ENCODE assay signal across 1 cellular context in genomic region chr6:127266892-127267741, GRCh38.
TF ChIP-seq lines count a peak whose summit lies in the region.

No MANE protein-coding gene starts in this region.

TF ChIP-seq in HepG2, 621 proteins besides CTCF, POLR2A, EP300 and RAD21 (continued from another document and continues in another):
- TF ChIP-seq SRSF1 (optimal IDR thresholded peaks at IDR 0.05; ENCODE audit: low read depth, low read length) (no peak), REPIN1 (CRISPR knock-in tag; IDR thresholded peaks at IDR 0.05; ENCODE audit: borderline replicate concordance, low read depth) (0 out of 2 replicates have a peak, but pooled peaks have one; percentile 16), ONECUT2 (CRISPR knock-in tag; IDR thresholded peaks at IDR 0.05) (peak; percentile 33; the same call in 1 of the 2 replicates), ESRRA (CRISPR knock-in tag; IDR thresholded peaks at IDR 0.05; ENCODE audit: low read depth) (peak; percentile 37; the same call in 1 of the 2 replicates), PBX2 (CRISPR knock-in tag; IDR thresholded peaks at IDR 0.05) (no peak), ZNF720 (CRISPR knock-in tag; IDR thresholded peaks at IDR 0.05) (no peak), SMAD1 (CRISPR knock-in tag; IDR thresholded peaks at IDR 0.05; ENCODE audit: borderline replicate concordance, low read depth) (no peak), YEATS2 (CRISPR knock-in tag; IDR thresholded peaks at IDR 0.05; ENCODE audit: borderline replicate concordance) (peak; percentile 79), ELK4 (CRISPR knock-in tag; IDR thresholded peaks at IDR 0.05; ENCODE audit: borderline replicate concordance) (0 out of 2 replicates have a peak, but pooled peaks have one; percentile 78), KDM2A (CRISPR knock-in tag; IDR thresholded peaks at IDR 0.05; ENCODE audit: borderline replicate concordance, low read depth) (peak; percentile 90), NAIF1 (CRISPR knock-in tag; IDR thresholded peaks at IDR 0.05; ENCODE audit: borderline replicate concordance) (no peak; the same call in none of the 2 replicates), HNF1B (CRISPR knock-in tag; IDR thresholded peaks at IDR 0.05) (peak; percentile 78), TSC22D2 (CRISPR knock-in tag; IDR thresholded peaks at IDR 0.05; ENCODE audit: borderline replicate concordance) (peak; percentile 23; the same call in 1 of the 2 replicates), KLF15 (CRISPR knock-in tag; IDR thresholded peaks at IDR 0.05; ENCODE audit: borderline replicate concordance) (0 out of 2 replicates have a peak, but pooled peaks have one; percentile 65), ARNT2 (CRISPR knock-in tag; IDR thresholded peaks at IDR 0.05; ENCODE audit: low read depth) (peak; percentile 92), ZNF224 (CRISPR knock-in tag; IDR thresholded peaks at IDR 0.05) (0 out of 2 replicates have a peak, but pooled peaks have one; percentile 37), EZH2 (conservative IDR thresholded peaks at IDR 0.05; ENCODE audit: low read depth, low read length) (no peak), DR1 (CRISPR knock-in tag; IDR thresholded peaks at IDR 0.05) (peak; percentile 38; the same call in 1 of the 2 replicates), GATAD1 (CRISPR knock-in tag; IDR thresholded peaks at IDR 0.05) (peak; percentile 77; the same call in 1 of the 2 replicates), CHCHD3 (CRISPR knock-in tag; IDR thresholded peaks at IDR 0.05) (no peak), ZNF775 (CRISPR knock-in tag; IDR thresholded peaks at IDR 0.05; ENCODE audit: borderline replicate concordance) (0 out of 2 replicates have a peak, but pooled peaks have one; percentile 14), ZNF512 (CRISPR knock-in tag; IDR thresholded peaks at IDR 0.05) (no peak), BCL6 (CRISPR knock-in tag; IDR thresholded peaks at IDR 0.05) (peak; percentile 20; the same call in 1 of the 2 replicates), POGK (CRISPR knock-in tag; conservative IDR thresholded peaks at IDR 0.05) (peak; percentile 70; the same call in 1 of the 2 replicates), FOXP4 (CRISPR knock-in tag; IDR thresholded peaks at IDR 0.05) (no peak; the same call in 1 of the 2 replicates), ZSCAN29 (CRISPR knock-in tag; conservative IDR thresholded peaks at IDR 0.05) (peak; percentile 38; the same call in 1 of the 2 replicates), ATF1 (CRISPR knock-in tag; IDR thresholded peaks at IDR 0.05) (no peak), ZNF101 (CRISPR knock-in tag; IDR thresholded peaks at IDR 0.05; ENCODE audit: borderline replicate concordance, low read depth) (0 out of 2 replicates have a peak, but pooled peaks have one; percentile 26), LCORL (IDR thresholded peaks at IDR 0.05) (no peak), LCORL (CRISPR knock-in tag; IDR thresholded peaks at IDR 0.05) (peak; percentile 71; the same call in 1 of the 2 replicates), ZFP36 (IDR thresholded peaks at IDR 0.05; ENCODE audit: borderline replicate concordance, low read depth, low read length, partially characterized antibody) (no peak), HOXA9 (CRISPR knock-in tag; IDR thresholded peaks at IDR 0.05; ENCODE audit: borderline replicate concordance) (no peak; the same call in 1 of the 2 replicates)
- TF ChIP-seq, protein P1, sequence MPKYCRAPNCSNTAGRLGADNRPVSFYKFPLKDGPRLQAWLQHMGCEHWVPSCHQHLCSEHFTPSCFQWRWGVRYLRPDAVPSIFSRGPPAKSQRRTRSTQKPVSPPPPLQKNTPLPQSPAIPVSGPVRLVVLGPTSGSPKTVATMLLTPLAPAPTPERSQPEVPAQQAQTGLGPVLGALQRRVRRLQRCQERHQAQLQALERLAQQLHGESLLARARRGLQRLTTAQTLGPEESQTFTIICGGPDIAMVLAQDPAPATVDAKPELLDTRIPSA (CRISPR knock-in tag; IDR thresholded peaks at IDR 0.05; ENCODE audit: borderline replicate concordance): peak; percentile 31; the same call in 1 of the 2 replicates
- TF ChIP-seq, protein P2, sequence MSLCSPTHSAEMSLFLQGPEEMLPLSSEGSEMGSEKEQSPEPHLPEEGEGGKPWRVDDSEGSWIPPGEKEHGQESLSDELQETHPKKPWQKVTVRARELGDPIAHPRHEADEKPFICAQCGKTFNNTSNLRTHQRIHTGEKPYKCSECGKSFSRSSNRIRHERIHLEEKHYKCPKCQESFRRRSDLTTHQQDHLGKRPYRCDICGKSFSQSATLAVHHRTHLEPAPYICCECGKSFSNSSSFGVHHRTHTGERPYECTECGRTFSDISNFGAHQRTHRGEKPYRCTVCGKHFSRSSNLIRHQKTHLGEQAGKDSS (CRISPR knock-in tag; IDR thresholded peaks at IDR 0.05; ENCODE audit: borderline replicate concordance, low read depth): peak; percentile 67; the same call in 1 of the 2 replicates
- TF ChIP-seq, protein P3, sequence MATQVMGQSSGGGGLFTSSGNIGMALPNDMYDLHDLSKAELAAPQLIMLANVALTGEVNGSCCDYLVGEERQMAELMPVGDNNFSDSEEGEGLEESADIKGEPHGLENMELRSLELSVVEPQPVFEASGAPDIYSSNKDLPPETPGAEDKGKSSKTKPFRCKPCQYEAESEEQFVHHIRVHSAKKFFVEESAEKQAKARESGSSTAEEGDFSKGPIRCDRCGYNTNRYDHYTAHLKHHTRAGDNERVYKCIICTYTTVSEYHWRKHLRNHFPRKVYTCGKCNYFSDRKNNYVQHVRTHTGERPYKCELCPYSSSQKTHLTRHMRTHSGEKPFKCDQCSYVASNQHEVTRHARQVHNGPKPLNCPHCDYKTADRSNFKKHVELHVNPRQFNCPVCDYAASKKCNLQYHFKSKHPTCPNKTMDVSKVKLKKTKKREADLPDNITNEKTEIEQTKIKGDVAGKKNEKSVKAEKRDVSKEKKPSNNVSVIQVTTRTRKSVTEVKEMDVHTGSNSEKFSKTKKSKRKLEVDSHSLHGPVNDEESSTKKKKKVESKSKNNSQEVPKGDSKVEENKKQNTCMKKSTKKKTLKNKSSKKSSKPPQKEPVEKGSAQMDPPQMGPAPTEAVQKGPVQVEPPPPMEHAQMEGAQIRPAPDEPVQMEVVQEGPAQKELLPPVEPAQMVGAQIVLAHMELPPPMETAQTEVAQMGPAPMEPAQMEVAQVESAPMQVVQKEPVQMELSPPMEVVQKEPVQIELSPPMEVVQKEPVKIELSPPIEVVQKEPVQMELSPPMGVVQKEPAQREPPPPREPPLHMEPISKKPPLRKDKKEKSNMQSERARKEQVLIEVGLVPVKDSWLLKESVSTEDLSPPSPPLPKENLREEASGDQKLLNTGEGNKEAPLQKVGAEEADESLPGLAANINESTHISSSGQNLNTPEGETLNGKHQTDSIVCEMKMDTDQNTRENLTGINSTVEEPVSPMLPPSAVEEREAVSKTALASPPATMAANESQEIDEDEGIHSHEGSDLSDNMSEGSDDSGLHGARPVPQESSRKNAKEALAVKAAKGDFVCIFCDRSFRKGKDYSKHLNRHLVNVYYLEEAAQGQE (IDR thresholded peaks at IDR 0.05; ENCODE audit: borderline replicate concordance in 1 of 2, low read depth in 1 of 2, low read length in 2 of 2): no peak; a peak in 1 of 4 replicates
- TF ChIP-seq, protein P4, sequence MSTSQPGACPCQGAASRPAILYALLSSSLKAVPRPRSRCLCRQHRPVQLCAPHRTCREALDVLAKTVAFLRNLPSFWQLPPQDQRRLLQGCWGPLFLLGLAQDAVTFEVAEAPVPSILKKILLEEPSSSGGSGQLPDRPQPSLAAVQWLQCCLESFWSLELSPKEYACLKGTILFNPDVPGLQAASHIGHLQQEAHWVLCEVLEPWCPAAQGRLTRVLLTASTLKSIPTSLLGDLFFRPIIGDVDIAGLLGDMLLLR (CRISPR knock-in tag; IDR thresholded peaks at IDR 0.05): peak; percentile 23; the same call in 1 of the 2 replicates
- TF ChIP-seq, protein P5, sequence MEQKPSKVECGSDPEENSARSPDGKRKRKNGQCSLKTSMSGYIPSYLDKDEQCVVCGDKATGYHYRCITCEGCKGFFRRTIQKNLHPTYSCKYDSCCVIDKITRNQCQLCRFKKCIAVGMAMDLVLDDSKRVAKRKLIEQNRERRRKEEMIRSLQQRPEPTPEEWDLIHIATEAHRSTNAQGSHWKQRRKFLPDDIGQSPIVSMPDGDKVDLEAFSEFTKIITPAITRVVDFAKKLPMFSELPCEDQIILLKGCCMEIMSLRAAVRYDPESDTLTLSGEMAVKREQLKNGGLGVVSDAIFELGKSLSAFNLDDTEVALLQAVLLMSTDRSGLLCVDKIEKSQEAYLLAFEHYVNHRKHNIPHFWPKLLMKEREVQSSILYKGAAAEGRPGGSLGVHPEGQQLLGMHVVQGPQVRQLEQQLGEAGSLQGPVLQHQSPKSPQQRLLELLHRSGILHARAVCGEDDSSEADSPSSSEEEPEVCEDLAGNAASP (CRISPR knock-in tag; IDR thresholded peaks at IDR 0.05; ENCODE audit: borderline replicate concordance): peak; percentile 41
- TF ChIP-seq, protein P6, sequence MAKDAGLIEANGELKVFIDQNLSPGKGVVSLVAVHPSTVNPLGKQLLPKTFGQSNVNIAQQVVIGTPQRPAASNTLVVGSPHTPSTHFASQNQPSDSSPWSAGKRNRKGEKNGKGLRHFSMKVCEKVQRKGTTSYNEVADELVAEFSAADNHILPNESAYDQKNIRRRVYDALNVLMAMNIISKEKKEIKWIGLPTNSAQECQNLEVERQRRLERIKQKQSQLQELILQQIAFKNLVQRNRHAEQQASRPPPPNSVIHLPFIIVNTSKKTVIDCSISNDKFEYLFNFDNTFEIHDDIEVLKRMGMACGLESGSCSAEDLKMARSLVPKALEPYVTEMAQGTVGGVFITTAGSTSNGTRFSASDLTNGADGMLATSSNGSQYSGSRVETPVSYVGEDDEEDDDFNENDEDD (CRISPR knock-in tag; IDR thresholded peaks at IDR 0.05; ENCODE audit: borderline replicate concordance): no peak
